8 cellular contexts compared by ENCODE assay signal in the genomic region with DNA sequence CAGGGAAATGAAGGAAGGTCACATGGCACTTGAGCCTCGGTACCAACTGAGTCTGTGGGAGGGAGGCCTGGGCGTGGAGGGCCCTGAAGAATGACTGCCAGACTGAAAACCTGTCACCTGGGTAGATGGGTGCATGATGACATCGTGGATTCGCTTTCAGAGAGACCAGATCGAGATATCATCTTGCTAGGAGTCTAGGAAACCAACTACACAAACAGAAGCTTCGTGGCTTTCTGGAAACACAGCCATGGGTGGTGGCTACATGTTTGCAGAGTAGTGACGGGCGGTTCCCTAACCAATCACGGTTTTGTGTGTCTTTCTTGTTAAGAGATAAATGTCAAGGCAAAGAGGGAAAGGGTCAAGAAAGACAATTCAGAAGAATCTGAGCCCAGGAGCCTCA.
DNase-seq lines count a peak whose midpoint lies in the region; ATAC-seq and TF ChIP-seq lines count a peak whose summit lies in the region.

No MANE protein-coding gene starts in this region.

- H2AFZ ChIP-seq in smooth muscle cell (ENCODE audit: low read depth), result no peak overlapping the region

- intact Hi-C loops in tibial artery (cut with DNase I; ENCODE audit: low total_unique reads) (no loop called here), ascending aorta (cut with DNase I) (no loop called here)

- no peaks in the 10 kb centered on the region for H3K79me2 ChIP-seq in smooth muscle cell (ENCODE audit: low read depth)

- peak overlapping the region; percentile 98 for H3K27ac ChIP-seq in smooth muscle cell (ENCODE audit: low read depth)
- H3K27ac ChIP-seq in tibial artery, result no peak overlapping the region
- no peak overlapping the region for H3K27ac ChIP-seq in ascending aorta

- no peaks in the 10 kb centered on the region for H3K36me3 ChIP-seq in smooth muscle cell (ENCODE audit: low read depth)
- no peaks in the 10 kb centered on the region for H3K36me3 ChIP-seq in tibial artery
- no peaks in the 10 kb centered on the region for H3K36me3 ChIP-seq in ascending aorta

- H3K9me3 ChIP-seq in smooth muscle cell (replicated peaks; ENCODE audit: low read depth), result no peaks in the 10 kb centered on the region
- peaks cover 0 to 41% (median 6%) of the 10 kb centered on the region in 3 donors for H3K9me3 ChIP-seq in tibial artery
- H3K9me3 ChIP-seq in ascending aorta, result peaks cover 0 to 47% of the 10 kb centered on the region in 2 donors

- peak overlapping the region; percentile 41 for H3K4me2 ChIP-seq in smooth muscle cell

- peak; percentile 34 to 38 for DNase-seq in activated CD4-positive, alpha-beta T cell treated with anti-CD3 and anti-CD28 coated beads, Interleukin-2, amount 50 U/mL, for 4 hours
- no peak for DNase-seq in smooth muscle cell (lab: John Stamatoyannopoulos, UW; ENCODE audit: unreplicated experiment)
- DNase-seq in tibial artery, result no peak
- DNase-seq in ascending aorta (ENCODE audit: low spot score in 2 of 2), result no peak
- DNase-seq in SW480 (ENCODE audit: low spot score), result no peak
- DNase-seq in NOMO-1 treated with DMSO at 0.1 percent for 48 hours (lab: John Stamatoyannopoulos, UW; ENCODE audit: unreplicated experiment), result no peak

- TF ChIP-seq CTCF in smooth muscle cell (IDR thresholded peaks at IDR 0.05; ENCODE audit: borderline replicate concordance, insufficient read depth, poor library complexity, severe bottlenecking) (no peak), tibial artery (IDR thresholded peaks at IDR 0.05) (no peak), ascending aorta (IDR thresholded peaks at IDR 0.05) (no peak)

- 85% methylated on average over 9 of the region's 9 CpGs for WGBS in smooth muscle cell (ENCODE audit: low lambda C conversion rate)

- H3K9ac ChIP-seq in smooth muscle cell (ENCODE audit: low read depth), result peak overlapping the region; percentile 88

- H3K27me3 ChIP-seq in smooth muscle cell (ENCODE audit: low read depth) (no peaks in the 10 kb centered on the region), tibial artery (no peaks in the 10 kb centered on the region), ascending aorta (no peaks in the 10 kb centered on the region)

- ATAC-seq in GM18858 (IDR thresholded peaks at IDR 0.05; ENCODE audit: unreplicated experiment), result peak; percentile 36
- peak; percentile 63 for ATAC-seq in HG02973 (IDR thresholded peaks at IDR 0.05; ENCODE audit: unreplicated experiment)

- H4K20me1 ChIP-seq in smooth muscle cell (ENCODE audit: low read depth), result peaks cover 1% of the 10 kb centered on the region

- no peaks in the 10 kb centered on the region for H3K4me1 ChIP-seq in smooth muscle cell (ENCODE audit: low read depth)
- no peaks in the 10 kb centered on the region for H3K4me1 ChIP-seq in tibial artery
- H3K4me1 ChIP-seq in ascending aorta, result no peaks in the 10 kb centered on the region

- no peaks in the 10 kb centered on the region for H3F3A ChIP-seq in smooth muscle cell (ENCODE audit: low read depth)

- no peak overlapping the region for H3K4me3 ChIP-seq in smooth muscle cell
- no peak overlapping the region for H3K4me3 ChIP-seq in tibial artery
- H3K4me3 ChIP-seq in ascending aorta, result no peak overlapping the region

Comparison
In these comparisons a context has a peak if more than half of its experiments do, and no peak if none do; other contexts are left out.
1. DNase-seq: peak in activated CD4-positive, alpha-beta T cell treated with anti-CD3 and anti-CD28 coated beads, Interleukin-2, amount 50 U/mL, for 4 hours (2 of 2); none in smooth muscle cell (single experiment), tibial artery (0 of 2), ascending aorta (0 of 2), SW480 (single experiment) and NOMO-1 treated with DMSO at 0.1 percent for 48 hours (single experiment).